ENCODE assay signal across 8 cellular contexts in the genomic region with DNA sequence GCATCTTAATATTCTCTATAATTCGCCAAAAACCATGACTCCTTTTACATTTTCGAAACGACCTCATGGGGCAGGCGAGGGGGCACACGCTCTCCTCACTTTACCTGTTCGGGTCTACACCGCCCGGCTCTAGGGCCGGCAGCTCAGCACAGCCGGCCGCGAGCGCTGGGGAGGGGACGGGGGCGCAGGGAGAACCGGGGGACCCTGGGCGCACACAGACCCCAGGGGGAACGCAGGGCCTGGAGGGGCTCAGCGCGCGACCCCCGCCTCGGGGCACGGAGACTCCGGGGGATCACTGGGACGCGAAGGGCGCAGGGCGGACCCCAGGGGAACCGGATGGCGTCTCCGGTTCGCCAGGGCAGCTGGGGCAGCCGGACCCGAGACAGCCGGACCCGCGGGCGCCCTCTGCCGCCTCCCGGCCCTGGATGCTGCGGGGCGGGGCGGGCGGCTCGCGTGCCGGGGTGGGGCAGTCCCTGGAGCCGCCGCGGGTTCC. TPM values are rescaled to one million over a fixed set of nuclear protein-coding genes. Genes with fewer than 3 reads are reported as not detected.
DNase-seq lines count a peak whose midpoint lies in the region; ATAC-seq and TF ChIP-seq lines count a peak whose summit lies in the region.

TSS of gene AHRR (plus strand) at position 482 of the 493 bp plus-strand sequence. CDS start 22,189 bp downstream, outside the sequence.

- peak; percentile 85 for ATAC-seq in left colon

- intact Hi-C loops in left colon (cut with DNase I, micrococcal nuclease), result no loop called here

- DNase-seq in DMS53 (lab: John Stamatoyannopoulos, UW) (peak; percentile 93), GM20000 (ENCODE audit: low spot score) (peak; percentile 96), HPDE6-E6E7 (ENCODE audit: extremely low spot score) (peak; percentile 82), SKM-1 (lab: John Stamatoyannopoulos, UW; ENCODE audit: unreplicated experiment) (peak; percentile 13), cerebellum (ENCODE audit: low spot score) (peak; percentile 49), left colon (peak in 1 of 2 donors; percentile 76)
- peak; percentile 76 for DNase-seq in stimulated activated CD8-positive, alpha-beta memory T cell treated with anti-CD3 and anti-CD28 coated beads, Interleukin-4, amount 100 ng/mL, for 48 hours
- DNase-seq in central memory CD4-positive, alpha-beta T cell, result no peak

- peak; percentile 28 for TF ChIP-seq CTCF in GM20000 (IDR thresholded peaks at IDR 0.05; ENCODE audit: extremely low read depth, missing control alignments)

RNA-seq across cellular contexts. Expression of gene AHRR, which starts in this region (rescaled TPM):
- 1.5 TPM for total RNA-seq in cerebellum
- 1 to 10 TPM; 1.6 to 3.3 TPM for total RNA-seq in left colon
